19 cellular contexts compared by ENCODE assay signal in the genomic region with DNA sequence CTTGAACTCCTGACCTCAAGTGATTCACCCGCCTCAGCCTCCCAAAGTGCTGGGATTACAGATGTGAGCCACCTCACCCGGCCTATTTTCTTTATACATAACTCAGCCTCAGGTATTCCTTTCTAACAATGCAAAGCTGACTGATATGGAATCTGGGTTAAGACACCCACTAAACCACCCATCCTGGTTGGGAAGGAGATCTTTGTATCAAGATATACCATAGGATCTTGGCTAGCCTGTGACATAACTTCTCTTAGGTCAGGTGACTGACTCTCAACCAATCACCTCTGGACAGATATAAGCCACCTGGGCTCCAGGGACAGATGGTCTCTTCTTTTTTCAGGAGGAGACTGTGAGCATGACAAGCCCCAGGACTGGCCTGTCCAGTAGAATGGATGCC. TPM values are rescaled to one million over a fixed set of nuclear protein-coding genes. Genes with fewer than 3 reads are reported as not detected.
DNase-seq lines count a peak whose midpoint lies in the region; ATAC-seq and TF ChIP-seq lines count a peak whose summit lies in the region.
"Had no signal": no experiment of that assay in that cellular context is flagged by ENCODE, and none has a peak within 500 bp of the region (broad histone marks: within the 10 kb centered on the region; RNA-seq: fewer than 3 reads in every experiment).

No MANE protein-coding gene starts in this region.

- H3K27me3 ChIP-seq in RWPE2 (ENCODE audit: insufficient read depth, poor library complexity, severe bottlenecking) (no peaks in the 10 kb centered on the region), thoracic aorta (replicated peaks; ENCODE audit: insufficient read depth) (no peaks in the 10 kb centered on the region)
- H3K27me3 ChIP-seq: BLaER1, MG63, SJCRH30 had no signal

- H3K4me3 ChIP-seq in RWPE2 (ENCODE audit: severe bottlenecking) (no peak overlapping the region), choroid plexus epithelial cell (ENCODE audit: low read depth, low read length) (no peak overlapping the region), thoracic aorta (no peak overlapping the region)
- H3K4me3 ChIP-seq: BLaER1, MG63, SJCRH30 had no signal

- ATAC-seq in RWPE2 (ENCODE audit: low read depth) (peak; percentile 81), thoracic aorta (ENCODE audit: insufficient number of reproducible peaks, low FRiP score, low read depth) (no peak), HG03432 (IDR thresholded peaks at IDR 0.05; ENCODE audit: unreplicated experiment) (no peak), GM19351 (IDR thresholded peaks at IDR 0.05; ENCODE audit: unreplicated experiment) (no peak)
- ATAC-seq: CD8-positive, alpha-beta T cell had no signal

- TF ChIP-seq CTCF in RWPE2 (IDR thresholded peaks at IDR 0.05; ENCODE audit: poor library complexity, severe bottlenecking): no peak
- TF ChIP-seq CTCF in choroid plexus epithelial cell (conservative IDR thresholded peaks at IDR 0.05; ENCODE audit: low read depth, low read length): no peak
- no peak for TF ChIP-seq CTCF in thoracic aorta (IDR thresholded peaks at IDR 0.05)

- DNase-seq in HS-5 (ENCODE audit: low read depth): peak; percentile 4
- DNase-seq in RWPE2 (ENCODE audit: low spot score): no peak
- DNase-seq in choroid plexus epithelial cell (ENCODE audit: low read depth): peak; percentile 3
- no peak for DNase-seq in thoracic aorta (ENCODE audit: low spot score)
- no peak for DNase-seq in stimulated activated CD4-positive, alpha-beta T cell treated with anti-CD3 and anti-CD28 coated beads, Interleukin-2, amount 100 ng/mL, for 48 hours
- DNase-seq: DMS79 treated with DMSO at 0.1 percent for 48 hours, GDM1, MG63, NCI-H1092, NCI-H146, NCI-H446, NCI-H69, RPMI8226, SJCRH30 had no signal

- H3K27ac ChIP-seq in RWPE2 (ENCODE audit: poor library complexity, severe bottlenecking) (peak overlapping the region; percentile 28), thoracic aorta (peak overlapping the region; percentile 92 to 94)
- H3K27ac ChIP-seq: BLaER1, KMS-11, SJCRH30 had no signal

- H3K36me3 ChIP-seq in RWPE2 (ENCODE audit: low read depth) (no peaks in the 10 kb centered on the region), thoracic aorta (no peaks in the 10 kb centered on the region)
- H3K36me3 ChIP-seq: BLaER1, MG63, SJCRH30 had no signal

- no peaks in the 10 kb centered on the region for H3K9me3 ChIP-seq in RWPE2 (ENCODE audit: severe bottlenecking)
- no peaks in the 10 kb centered on the region for H3K9me3 ChIP-seq in thoracic aorta
- H3K9me3 ChIP-seq: BLaER1, MG63, SJCRH30 had no signal

- H3K4me1 ChIP-seq in RWPE2 (ENCODE audit: insufficient read depth, poor library complexity, severe bottlenecking): peaks cover 9% of the 10 kb centered on the region
- H3K4me1 ChIP-seq in thoracic aorta (ENCODE audit: control insufficient read depth in 1 of 2, low read depth in 2 of 2): peaks cover 24 to 53% of the 10 kb centered on the region in 2 donors
- H3K4me1 ChIP-seq: BLaER1, SJCRH30 had no signal

RNA-seq across cellular contexts. Expression of a gene that starts 51.2 kb away (rescaled TPM):
- 10 to 100 TPM; 30.2 to 41.7 TPM for total RNA-seq in thoracic aorta

Comparison
In these comparisons a context has a peak if more than half of its experiments do, and no peak if none do; other contexts are left out.
1. DNase-seq: peak in HS-5 (single experiment) and choroid plexus epithelial cell (single experiment); none in RWPE2 (single experiment), thoracic aorta (single experiment) and stimulated activated CD4-positive, alpha-beta T cell treated with anti-CD3 and anti-CD28 coated beads, Interleukin-2, amount 100 ng/mL, for 48 hours (0 of 2).